ENCODE assay signal across 1 cellular context in the genomic region with DNA sequence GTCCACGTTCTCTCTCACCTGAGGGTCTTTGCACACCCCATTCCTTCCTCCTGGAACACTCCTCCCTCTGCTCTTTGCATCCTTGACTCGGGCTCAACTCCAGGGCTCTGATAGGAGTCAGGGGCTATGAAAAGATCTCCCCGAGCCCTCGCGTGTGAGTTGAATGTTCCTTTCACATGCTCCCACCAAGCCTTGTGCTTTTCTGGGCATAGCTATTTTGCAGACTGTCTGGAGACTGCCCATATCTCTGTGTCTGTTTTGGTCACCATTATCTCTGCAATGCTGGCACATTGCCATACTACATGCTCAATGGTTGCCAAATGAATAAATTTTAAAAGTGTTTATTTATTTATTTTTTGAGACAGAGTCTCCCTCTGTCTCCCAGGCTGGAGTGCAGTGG.
TF ChIP-seq lines count a peak whose summit lies in the region.

No MANE protein-coding gene starts in this region.

TF ChIP-seq in H1, 55 proteins besides CTCF, POLR2A, EP300 and RAD21:
- TF ChIP-seq CREB1 (IDR thresholded peaks at IDR 0.05) (no peak), CBX5 (IDR thresholded peaks at IDR 0.05; ENCODE audit: low read depth, low read length) (no peak), RFX5 (IDR thresholded peaks at IDR 0.05; ENCODE audit: borderline replicate concordance, low read depth, low read length) (no peak), SP2 (IDR thresholded peaks at IDR 0.05; ENCODE audit: low read length) (no peak), TAF1 (IDR thresholded peaks at IDR 0.05; ENCODE audit: low read depth, low read length) (no peak), TBP (IDR thresholded peaks at IDR 0.05; ENCODE audit: low read depth, low read length) (no peak), FOSL1 (IDR thresholded peaks at IDR 0.05; ENCODE audit: insufficient read depth, low read depth, low read length) (no peak), RXRA (IDR thresholded peaks at IDR 0.05; ENCODE audit: insufficient read depth, low read depth, low read length) (no peak), JUND (IDR thresholded peaks at IDR 0.05; ENCODE audit: low read length) (no peak)
